ENCODE assay signal across 10 cellular contexts in genomic region chr13:82330499-82330898, GRCh38.
DNase-seq lines count a peak whose midpoint lies in the region; ATAC-seq and TF ChIP-seq lines count a peak whose summit lies in the region.
"Had no signal": no experiment of that assay in that cellular context is flagged by ENCODE, and none has a peak within 500 bp of the region (broad histone marks: within the 10 kb centered on the region; RNA-seq: fewer than 3 reads in every experiment).

No MANE protein-coding gene starts in this region.

- H3K4me2 ChIP-seq in OCI-LY1 (ENCODE audit: low read length) = no peak overlapping the region

- intact Hi-C loops in posterior cingulate gyrus (cut with DNase I) = no loop called here

- no peaks in the 10 kb centered on the region for H3F3A ChIP-seq in OCI-LY1 (ENCODE audit: insufficient read depth, low read length)

- no peaks in the 10 kb centered on the region for H4K20me1 ChIP-seq in OCI-LY1 (ENCODE audit: insufficient read depth, low read length)

- H3K4me1 ChIP-seq in OCI-LY1 (ENCODE audit: insufficient read depth, low read length, severe bottlenecking) = no peaks in the 10 kb centered on the region

- no peaks in the 10 kb centered on the region for H3K9me3 ChIP-seq in OCI-LY1 (ENCODE audit: low read length)

- no peak overlapping the region for H2AFZ ChIP-seq in OCI-LY1 (ENCODE audit: low read length)

- H3K9me2 ChIP-seq in OCI-LY1 (ENCODE audit: low read depth, low read length) = no peaks in the 10 kb centered on the region

- ATAC-seq in GM19395 (IDR thresholded peaks at IDR 0.05; ENCODE audit: unreplicated experiment) = peak; percentile 68

- H3K27me3 ChIP-seq in OCI-LY1 (ENCODE audit: insufficient read depth, low read length) = no peaks in the 10 kb centered on the region

- TF ChIP-seq CTCF in AG09309 (IDR thresholded peaks at IDR 0.05; ENCODE audit: control insufficient read depth, insufficient read depth, low read depth, low read length, missing control alignments) = peak; percentile 32
- TF ChIP-seq CTCF in OCI-LY1 (IDR thresholded peaks at IDR 0.05; ENCODE audit: low read length) = peak; percentile 53
- TF ChIP-seq CTCF in foreskin fibroblast (IDR thresholded peaks at IDR 0.05; ENCODE audit: low read depth, low read length) = peak; percentile 31

- no peak overlapping the region for H3K9ac ChIP-seq in OCI-LY1 (ENCODE audit: low read length)

- DNase-seq in AG09309 (ENCODE audit: low read depth) (no peak), foreskin fibroblast (peak in 1 of 2 donors; percentile 3), germinal center (ENCODE audit: low spot score) (no peak), posterior cingulate gyrus (no peak), NCI-H1092 (lab: John Stamatoyannopoulos, UW) (no peak), GM19238 (ENCODE audit: insufficient read length, low spot score) (no peak)
- DNase-seq: DMS153; stimulated activated CD4-positive, alpha-beta T cell treated with anti-CD3 and anti-CD28 coated beads, Interleukin-1b, Interleukin-23, amount 100 ng/mL, for 48 hours had no signal

- H3K27ac ChIP-seq in OCI-LY1 (ENCODE audit: low read depth, low read length, poor library complexity, severe bottlenecking) = no peak overlapping the region

- H3K36me3 ChIP-seq in OCI-LY1 (ENCODE audit: insufficient read depth, low read length) = no peaks in the 10 kb centered on the region

- H3K4me3 ChIP-seq in AG09309 (ENCODE audit: control insufficient read depth, low read depth, low read length) (no peak overlapping the region), OCI-LY1 (ENCODE audit: low read depth, low read length, poor library complexity, severe bottlenecking) (no peak overlapping the region), foreskin fibroblast (ENCODE audit: low read depth in 1 of 2, low read length in 2 of 2) (no peak overlapping the region)

- H3K79me2 ChIP-seq in OCI-LY1 (ENCODE audit: insufficient read depth, low read length) = no peaks in the 10 kb centered on the region
